33 cellular contexts compared by ENCODE assay signal in the genomic region with DNA sequence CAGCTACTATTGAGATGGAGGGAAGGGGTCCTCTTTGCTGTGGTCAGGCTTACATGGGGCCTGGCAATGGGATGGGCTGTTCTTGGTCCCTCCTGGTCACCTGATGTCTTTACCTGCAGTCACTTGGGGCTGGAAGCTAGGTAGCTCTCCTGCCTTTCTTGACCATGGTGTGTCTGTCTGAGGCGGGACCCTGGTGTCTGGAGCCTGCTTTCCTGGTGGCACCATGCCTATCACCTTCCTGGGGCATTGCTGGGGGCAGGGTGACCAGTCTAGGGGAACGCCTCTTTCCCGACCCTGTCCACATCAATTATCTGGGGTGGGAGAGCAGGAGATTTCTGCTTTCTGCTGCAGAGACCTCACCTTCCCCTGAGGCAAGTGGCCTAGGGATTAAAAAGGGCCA. TPM values are rescaled to one million over a fixed set of nuclear protein-coding genes. Genes with fewer than 3 reads are reported as not detected.
"Had no signal": no experiment of that assay in that cellular context is flagged by ENCODE, and none has a peak within 500 bp of the region (broad histone marks: within the 10 kb centered on the region; RNA-seq: fewer than 3 reads in every experiment).

No MANE protein-coding gene starts in this region.

- H3K27ac ChIP-seq: adrenal gland, body of pancreas, colonic mucosa, WERI-Rb-1 had no signal

- H3K4me3 ChIP-seq: adrenal gland, body of pancreas, colonic mucosa, dorsolateral prefrontal cortex had no signal

- H3K27me3 ChIP-seq: adrenal gland, body of pancreas, colonic mucosa, dorsolateral prefrontal cortex had no signal

- H3K36me3 ChIP-seq: adrenal gland, colonic mucosa, WERI-Rb-1 had no signal

- ATAC-seq: activated CD4-positive, CD25-positive, alpha-beta regulatory T cell treated with anti-CD3 and anti-CD28 coated beads, Interleukin-2, amount 50 U/mL, for 24 hours; activated CD8-positive, alpha-beta T cell treated with anti-CD3 and anti-CD28 coated beads for 36 hours; activated naive CD8-positive, alpha-beta T cell treated with anti-CD3 and anti-CD28 coated beads, Interleukin-2, amount 50 U/mL, for 24 hours; activated T-cell treated with anti-CD3 and anti-CD28 coated beads, Interleukin-2, amount 50 U/mL, for 72 hours; body of pancreas; effector memory CD8-positive, alpha-beta T cell; esophagus mucosa had no signal

- H3K4me1 Mint-ChIP-seq: activated naive CD4-positive, alpha-beta T cell treated with anti-CD3 and anti-CD28 coated beads, Interleukin-2, amount 50 U/mL, for 24 hours; activated naive CD8-positive, alpha-beta T cell treated with anti-CD3 and anti-CD28 coated beads for 36 hours; activated naive CD8-positive, alpha-beta T cell treated with anti-CD3 and anti-CD28 coated beads, Interleukin-2, amount 50 U/mL, for 24 hours had no signal

- H3K4me3 Mint-ChIP-seq: activated B cell treated with CpG ODN at 0.5 μM for 24 hours; activated CD8-positive, alpha-beta T cell treated with anti-CD3 and anti-CD28 coated beads for 36 hours; activated naive CD4-positive, alpha-beta T cell treated with anti-CD3 and anti-CD28 coated beads, Interleukin-2, amount 50 U/mL, for 24 hours; activated naive CD8-positive, alpha-beta T cell treated with anti-CD3 and anti-CD28 coated beads for 36 hours; activated naive CD8-positive, alpha-beta T cell treated with anti-CD3 and anti-CD28 coated beads, Interleukin-2, amount 50 U/mL, for 24 hours; activated T-cell treated with anti-CD3 and anti-CD28 coated beads, Interleukin-2, amount 50 U/mL, for 24 hours; activated T-cell treated with anti-CD3 and anti-CD28 coated beads, Interleukin-2, amount 50 U/mL, for 72 hours; dendritic cell treated with granulocyte-macrophage colony-stimulating factor and Interleukin-4, amounts not matched to agents 40 ng/mL and 50 ng/mL, for 4 days; effector memory CD8-positive, alpha-beta T cell had no signal

- H3K9me3 ChIP-seq: adrenal gland, body of pancreas, colonic mucosa had no signal

- H3K4me1 ChIP-seq: adrenal gland, body of pancreas, colonic mucosa had no signal

- H3K36me3 Mint-ChIP-seq: activated naive CD4-positive, alpha-beta T cell treated with anti-CD3 and anti-CD28 coated beads, Interleukin-2, amount 50 U/mL, for 24 hours; activated naive CD8-positive, alpha-beta T cell treated with anti-CD3 and anti-CD28 coated beads for 36 hours had no signal

- H3K9me3 Mint-ChIP-seq: activated B cell treated with CpG ODN at 0.5 μM for 24 hours; activated CD8-positive, alpha-beta T cell treated with anti-CD3 and anti-CD28 coated beads for 36 hours; activated naive CD4-positive, alpha-beta T cell treated with anti-CD3 and anti-CD28 coated beads, Interleukin-2, amount 50 U/mL, for 24 hours; activated naive CD8-positive, alpha-beta T cell treated with anti-CD3 and anti-CD28 coated beads for 36 hours; activated naive CD8-positive, alpha-beta T cell treated with anti-CD3 and anti-CD28 coated beads, Interleukin-2, amount 50 U/mL, for 24 hours; activated T-cell treated with anti-CD3 and anti-CD28 coated beads, Interleukin-2, amount 50 U/mL, for 24 hours; activated T-cell treated with anti-CD3 and anti-CD28 coated beads, Interleukin-2, amount 50 U/mL, for 72 hours; dendritic cell treated with granulocyte-macrophage colony-stimulating factor and Interleukin-4, amounts not matched to agents 40 ng/mL and 50 ng/mL, for 4 days; effector memory CD8-positive, alpha-beta T cell had no signal

- H3K27ac Mint-ChIP-seq: activated B cell treated with CpG ODN at 0.5 μM for 24 hours; activated CD8-positive, alpha-beta T cell treated with anti-CD3 and anti-CD28 coated beads for 36 hours; activated naive CD4-positive, alpha-beta T cell treated with anti-CD3 and anti-CD28 coated beads, Interleukin-2, amount 50 U/mL, for 24 hours; activated naive CD8-positive, alpha-beta T cell treated with anti-CD3 and anti-CD28 coated beads for 36 hours; activated naive CD8-positive, alpha-beta T cell treated with anti-CD3 and anti-CD28 coated beads, Interleukin-2, amount 50 U/mL, for 24 hours; activated T-cell treated with anti-CD3 and anti-CD28 coated beads, Interleukin-2, amount 50 U/mL, for 24 hours; activated T-cell treated with anti-CD3 and anti-CD28 coated beads, Interleukin-2, amount 50 U/mL, for 72 hours; dendritic cell treated with granulocyte-macrophage colony-stimulating factor and Interleukin-4, amounts not matched to agents 40 ng/mL and 50 ng/mL, for 4 days; effector memory CD8-positive, alpha-beta T cell had no signal

- H3K27me3 Mint-ChIP-seq: activated CD8-positive, alpha-beta T cell treated with anti-CD3 and anti-CD28 coated beads for 36 hours; activated naive CD4-positive, alpha-beta T cell treated with anti-CD3 and anti-CD28 coated beads, Interleukin-2, amount 50 U/mL, for 24 hours; activated naive CD8-positive, alpha-beta T cell treated with anti-CD3 and anti-CD28 coated beads for 36 hours; activated naive CD8-positive, alpha-beta T cell treated with anti-CD3 and anti-CD28 coated beads, Interleukin-2, amount 50 U/mL, for 24 hours; activated T-cell treated with anti-CD3 and anti-CD28 coated beads, Interleukin-2, amount 50 U/mL, for 24 hours had no signal

- DNase-seq: activated B cell treated with CpG ODN at 0.5 μM for 24 hours; activated CD4-positive, alpha-beta T cell treated with anti-CD3 and anti-CD28 coated beads for 48 hours; activated CD4-positive, alpha-beta T cell treated with anti-CD3 and anti-CD28 coated beads, Interleukin-2, amount 50 U/mL, for 1 hour; activated CD4-positive, alpha-beta T cell treated with anti-CD3 and anti-CD28 coated beads, Interleukin-2, amount 50 U/mL, for 48 hours; activated CD8-positive, alpha-beta memory T cell treated with anti-CD3 and anti-CD28 coated beads for 24 hours; activated CD8-positive, alpha-beta memory T cell treated with anti-CD3 and anti-CD28 coated beads, Interleukin-2, amount 50 U/mL, for 4 hours; activated CD8-positive, alpha-beta T cell treated with anti-CD3 and anti-CD28 coated beads for 36 hours; activated gamma-delta T cell; activated naive CD4-positive, alpha-beta T cell; activated naive CD8-positive, alpha-beta T cell treated with anti-CD3 and anti-CD28 coated beads for 36 hours; activated naive CD8-positive, alpha-beta T cell treated with anti-CD3 and anti-CD28 coated beads, Interleukin-2, amount 50 U/mL, for 24 hours; activated T-cell treated with anti-CD3 and anti-CD28 coated beads for 4 hours; activated T-cell treated with anti-CD3 and anti-CD28 coated beads, Interleukin-2, amount 50 U/mL, for 24 hours; activated T-cell treated with anti-CD3 and anti-CD28 coated beads, Interleukin-2, amount 50 U/mL, for 72 hours; adrenal gland; amygdala; aorta; body of pancreas; central memory CD4-positive, alpha-beta T cell; cerebellar nuclear complex; dorsolateral prefrontal cortex; effector memory CD8-positive, alpha-beta T cell; foreskin fibroblast; head of caudate nucleus; T-helper 9 cell; WERI-Rb-1 had no signal

RNA-seq across cellular contexts. Expression of a gene that starts 55.6 kb away (rescaled TPM):
- total RNA-seq: activated CD8-positive, alpha-beta T cell treated with anti-CD3 and anti-CD28 coated beads for 36 hours; activated naive CD8-positive, alpha-beta T cell treated with anti-CD3 and anti-CD28 coated beads for 36 hours; activated T-cell treated with anti-CD3 and anti-CD28 coated beads, Interleukin-2, amount 50 U/mL, for 72 hours; T-helper 1 cell treated with Interleukin-12 subunit alpha and Interleukin-12 subunit beta and Interleukin-4 antibody, amounts not matched to agents 30 ng/mL and 1 ng/mL, for 36 hours; T-helper 2 cell treated with Interferon-gamma antibody and Interleukin-4, amounts not matched to agents 100 ng/mL and 5 ng/mL, for 36 hours had no signal
